ENCODE assay signal across 1 cellular context in genomic region chr1:156020293-156021086, GRCh38.
A peak's percentile ranks its signal among the peaks of the same experiment; 100 is the strongest.
TF ChIP-seq lines count a peak whose summit lies in the region.

Gene SSR2 (minus strand): TSS chr1:156020951. CDS start chr1:156020167, 784 bp downstream.

TF ChIP-seq in HepG2, 621 proteins besides CTCF, POLR2A, EP300 and RAD21 (continued from another document and continues in another):
- TF ChIP-seq ZNF407 (CRISPR knock-in tag; IDR thresholded peaks at IDR 0.05; ENCODE audit: not compliant biosample characterization) (no peak), MAFF (IDR thresholded peaks at IDR 0.05; ENCODE audit: low read depth, low read length) (no peak), ZMYM4 (CRISPR knock-in tag; IDR thresholded peaks at IDR 0.05) (peak; percentile 51; the same call in 1 of the 2 replicates), ZNF143 (CRISPR knock-in tag; IDR thresholded peaks at IDR 0.05) (peak; percentile 95), ZNF556 (CRISPR knock-in tag; IDR thresholded peaks at IDR 0.05; ENCODE audit: borderline replicate concordance) (no peak), ZNF580 (CRISPR knock-in tag; IDR thresholded peaks at IDR 0.05; ENCODE audit: borderline replicate concordance, low read depth) (0 out of 2 replicates have a peak, but pooled peaks have one; percentile 48), HIC2 (CRISPR knock-in tag; IDR thresholded peaks at IDR 0.05; ENCODE audit: low read depth) (no peak), CEBPZ (IDR thresholded peaks at IDR 0.05; ENCODE audit: low read length) (no peak), ZNF616 (CRISPR knock-in tag; IDR thresholded peaks at IDR 0.05; ENCODE audit: low read depth) (no peak), PHF20 (CRISPR knock-in tag; IDR thresholded peaks at IDR 0.05) (peak; percentile 70), GMEB1 (CRISPR knock-in tag; IDR thresholded peaks at IDR 0.05; ENCODE audit: borderline replicate concordance) (peak; percentile 64; the same call in 1 of the 2 replicates), TFDP2 (CRISPR knock-in tag; IDR thresholded peaks at IDR 0.05) (peak; percentile 51; the same call in 1 of the 2 replicates), ZNF101 (CRISPR knock-in tag; IDR thresholded peaks at IDR 0.05; ENCODE audit: borderline replicate concordance, low read depth) (no peak), PHF8 (CRISPR knock-in tag; IDR thresholded peaks at IDR 0.05) (peak; percentile 84), MLX (CRISPR knock-in tag; IDR thresholded peaks at IDR 0.05) (no peak; the same call in 1 of the 2 replicates), MBD4 (IDR thresholded peaks at IDR 0.05; ENCODE audit: borderline replicate concordance, low read length) (no peak), ATM (IDR thresholded peaks at IDR 0.05; ENCODE audit: borderline replicate concordance) (no peak), ZFAT (CRISPR knock-in tag; conservative IDR thresholded peaks at IDR 0.05) (no peak), MED1 (CRISPR knock-in tag; IDR thresholded peaks at IDR 0.05) (no peak), KLF9 (CRISPR knock-in tag; IDR thresholded peaks at IDR 0.05; ENCODE audit: low read depth) (no peak), GATAD2A (CRISPR knock-in tag; IDR thresholded peaks at IDR 0.05) (peak; percentile 22; the same call in 1 of the 2 replicates), RARG (CRISPR knock-in tag; IDR thresholded peaks at IDR 0.05; ENCODE audit: low read depth) (no peak), ZNF724P (CRISPR knock-in tag; IDR thresholded peaks at IDR 0.05; ENCODE audit: borderline replicate concordance) (no peak), ZNF280D (CRISPR knock-in tag; IDR thresholded peaks at IDR 0.05) (no peak), SP5 (CRISPR knock-in tag; IDR thresholded peaks at IDR 0.05; ENCODE audit: borderline replicate concordance, low read depth) (0 out of 2 replicates have a peak, but pooled peaks have one; percentile 9), NR2C2 (CRISPR knock-in tag; IDR thresholded peaks at IDR 0.05; ENCODE audit: borderline replicate concordance) (peak; percentile 69), ZNF251 (CRISPR knock-in tag; IDR thresholded peaks at IDR 0.05) (no peak), RARA (CRISPR knock-in tag; IDR thresholded peaks at IDR 0.05) (no peak), UBTF (CRISPR knock-in tag; IDR thresholded peaks at IDR 0.05) (peak; percentile 21; the same call in 1 of the 2 replicates), ZFP36 (IDR thresholded peaks at IDR 0.05; ENCODE audit: borderline replicate concordance, low read depth, low read length, partially characterized antibody) (no peak)
